ENCODE assay signal across 27 cellular contexts in genomic region chr15:100245496-100245838, GRCh38.
"Had no signal": no experiment of that assay in that cellular context is flagged by ENCODE, and none has a peak within 500 bp of the region (broad histone marks: within the 10 kb centered on the region; RNA-seq: fewer than 3 reads in every experiment).

No MANE protein-coding gene starts in this region.

- H3K9me3 Mint-ChIP-seq: activated T-cell treated with anti-CD3 and anti-CD28 coated beads, Interleukin-2, amount 50 U/mL, for 4 hours; activated T-helper 17 cell treated with anti-CD3 and anti-CD28 coated beads, Interleukin-2, amount 50 U/mL, for 72 hours had no signal

- H3K27me3 Mint-ChIP-seq: activated CD4-positive, alpha-beta memory T cell treated with anti-CD3 and anti-CD28 coated beads, Interleukin-2, amount 10 ng/mL, durations not matched to agents 7 days and 5 days; activated CD4-positive, alpha-beta T cell treated with anti-CD3 and anti-CD28 coated beads, Interleukin-2, amount 10 ng/mL, durations not matched to agents 7 days and 5 days; activated T-helper 17 cell treated with anti-CD3 and anti-CD28 coated beads, Interleukin-2, amount 50 U/mL, for 72 hours; naive B cell; T-helper 17 cell had no signal

- DNase-seq: activated CD4-positive, alpha-beta memory T cell treated with anti-CD3 and anti-CD28 coated beads, Interleukin-2, amount 10 ng/mL, durations not matched to agents 7 days and 5 days; activated CD4-positive, alpha-beta T cell treated with anti-CD3 and anti-CD28 coated beads for 1 hour; activated CD4-positive, alpha-beta T cell treated with anti-CD3 and anti-CD28 coated beads, Interleukin-2, amount 10 ng/mL, durations not matched to agents 7 days and 5 days; activated naive CD4-positive, alpha-beta T cell; activated T-cell treated with anti-CD3 and anti-CD28 coated beads, Interleukin-2, amount 50 U/mL, for 4 hours; anterior cingulate cortex; cerebellar nuclear complex; colonic mucosa; effector CD8-positive, alpha-beta T cell; foreskin keratinocyte; naive B cell; ovary; retina; stimulated activated CD4-positive, alpha-beta T cell treated with anti-CD3 and anti-CD28 coated beads, Interleukin-15, amount 100 ng/mL, for 24 hours; stimulated activated CD4-positive, alpha-beta T cell treated with anti-CD3 and anti-CD28 coated beads, Interleukin-2, amount 100 ng/mL, for 24 hours; stimulated activated naive CD4-positive, alpha-beta T cell; T-helper 17 cell had no signal

- FAIRE-seq: endometrium, islet of Langerhans had no signal

- H3K36me3 Mint-ChIP-seq: activated naive CD4-positive, alpha-beta T cell treated with anti-CD3 and anti-CD28 coated beads, Interleukin-2, amount 50 U/mL, for 72 hours; naive B cell; WTC11 had no signal

- H3K4me1 Mint-ChIP-seq: activated CD4-positive, alpha-beta memory T cell treated with anti-CD3 and anti-CD28 coated beads, Interleukin-2, amount 10 ng/mL, durations not matched to agents 7 days and 5 days; activated CD4-positive, alpha-beta T cell treated with anti-CD3 and anti-CD28 coated beads, Interleukin-2, amount 10 ng/mL, durations not matched to agents 7 days and 5 days; activated T-helper 17 cell treated with anti-CD3 and anti-CD28 coated beads, Interleukin-2, amount 50 U/mL, for 72 hours; naive B cell had no signal

- H3K27me3 ChIP-seq: colonic mucosa, ovary, suprapubic skin, tibial nerve had no signal

- H3K9me3 ChIP-seq: colonic mucosa, ovary, prostate gland, suprapubic skin, tibial nerve had no signal

- H3K4me3 ChIP-seq: colonic mucosa, ovary, prostate gland, suprapubic skin, tibial nerve had no signal

- H3K4me3 Mint-ChIP-seq: activated CD4-positive, alpha-beta memory T cell treated with anti-CD3 and anti-CD28 coated beads, Interleukin-2, amount 10 ng/mL, durations not matched to agents 7 days and 5 days; activated CD4-positive, alpha-beta T cell treated with anti-CD3 and anti-CD28 coated beads, Interleukin-2, amount 10 ng/mL, durations not matched to agents 7 days and 5 days; activated T-cell treated with anti-CD3 and anti-CD28 coated beads, Interleukin-2, amount 50 U/mL, for 4 hours; activated T-helper 17 cell treated with anti-CD3 and anti-CD28 coated beads, Interleukin-2, amount 50 U/mL, for 72 hours; mesothelial cell of epicardium; naive B cell; T-helper 17 cell; WTC11 had no signal

- H3K36me3 ChIP-seq: colonic mucosa, ovary, prostate gland, suprapubic skin, tibial nerve had no signal

- H3K27ac Mint-ChIP-seq: activated CD4-positive, alpha-beta memory T cell treated with anti-CD3 and anti-CD28 coated beads, Interleukin-2, amount 10 ng/mL, durations not matched to agents 7 days and 5 days; activated CD4-positive, alpha-beta T cell treated with anti-CD3 and anti-CD28 coated beads, Interleukin-2, amount 10 ng/mL, durations not matched to agents 7 days and 5 days; activated naive CD4-positive, alpha-beta T cell treated with anti-CD3 and anti-CD28 coated beads, Interleukin-2, amount 50 U/mL, for 72 hours; activated T-helper 17 cell treated with anti-CD3 and anti-CD28 coated beads, Interleukin-2, amount 50 U/mL, for 72 hours; naive B cell; T-helper 17 cell; WTC11 had no signal

- H3K4me1 ChIP-seq: colonic mucosa, foreskin keratinocyte, prostate gland had no signal

- H3K27ac ChIP-seq: colonic mucosa, foreskin keratinocyte, ovary, prostate gland, suprapubic skin, tibial nerve had no signal

- ATAC-seq: activated naive CD4-positive, alpha-beta T cell treated with anti-CD3 and anti-CD28 coated beads, Interleukin-2, amount 50 U/mL, for 72 hours; activated T-cell treated with anti-CD3 and anti-CD28 coated beads, Interleukin-2, amount 50 U/mL, for 4 hours; activated T-helper 17 cell treated with anti-CD3 and anti-CD28 coated beads, Interleukin-2, amount 50 U/mL, for 72 hours; foreskin keratinocyte; SK-N-SH treated with all-trans-retinoic acid at 6 μM for 48 hours; T-helper 17 cell had no signal
